In genomic region chr1:191993549-191993948, GRCh38 we compare ENCODE assay signal across 11 cellular contexts.
DNase-seq lines count a peak whose midpoint lies in the region; ATAC-seq and TF ChIP-seq lines count a peak whose summit lies in the region.
"Had no signal": no experiment of that assay in that cellular context is flagged by ENCODE, and none has a peak within 500 bp of the region (broad histone marks: within the 10 kb centered on the region; RNA-seq: fewer than 3 reads in every experiment).

No MANE protein-coding gene starts in this region.

- no peaks in the 10 kb centered on the region for H3K9me3 Mint-ChIP-seq in chondrocyte (ENCODE audit: low read depth)
- H3K9me3 Mint-ChIP-seq: T-helper 1 cell treated with Interleukin-12 subunit alpha and Interleukin-12 subunit beta and Interleukin-4 antibody, amounts not matched to agents 30 μg/mL and 1 μg/mL, for 36 hours had no signal

- no peaks in the 10 kb centered on the region for H3K36me3 Mint-ChIP-seq in chondrocyte (ENCODE audit: low read depth)

- H3K4me3 Mint-ChIP-seq in chondrocyte (ENCODE audit: unreplicated experiment): no peak overlapping the region
- H3K4me3 Mint-ChIP-seq: T-helper 1 cell treated with Interleukin-12 subunit alpha and Interleukin-12 subunit beta and Interleukin-4 antibody, amounts not matched to agents 30 μg/mL and 1 μg/mL, for 36 hours had no signal

- peaks cover 10% of the 10 kb centered on the region for H3K27me3 Mint-ChIP-seq in chondrocyte (ENCODE audit: low read depth)

- TF ChIP-seq CTCF in chondrocyte (IDR thresholded peaks at IDR 0.05): peak; percentile 77

- ATAC-seq in HG03025 (IDR thresholded peaks at IDR 0.05; ENCODE audit: low FRiP score, unreplicated experiment): no peak

- H3K4me1 Mint-ChIP-seq in chondrocyte (ENCODE audit: low read depth): no peaks in the 10 kb centered on the region

- no peak overlapping the region for H3K27ac Mint-ChIP-seq in chondrocyte (ENCODE audit: unreplicated experiment)
- H3K27ac Mint-ChIP-seq: T-helper 1 cell treated with Interleukin-12 subunit alpha and Interleukin-12 subunit beta and Interleukin-4 antibody, amounts not matched to agents 30 μg/mL and 1 μg/mL, for 36 hours had no signal

- DNase-seq in NCI-H748 (lab: John Stamatoyannopoulos, UW; ENCODE audit: unreplicated experiment) (peak; percentile 6), NCI-H748 treated with DMSO at 0.1 percent for 48 hours (lab: John Stamatoyannopoulos, UW) (no peak), NCI-H69 (lab: John Stamatoyannopoulos, UW) (peak; percentile 46), chondrocyte (ENCODE audit: low spot score) (no peak), renal cortical epithelial cell (ENCODE audit: low read depth) (peak; percentile 6), NCI-H2029 (lab: John Stamatoyannopoulos, UW) (no peak), OCI-M2 (lab: John Stamatoyannopoulos, UW; ENCODE audit: unreplicated experiment) (no peak)
- DNase-seq: NCI-H1092, stomach had no signal

Comparison
In these comparisons a context has a peak if more than half of its experiments do, and no peak if none do; other contexts are left out.
1. DNase-seq: peak in NCI-H748 (single experiment), NCI-H69 (single experiment) and renal cortical epithelial cell (single experiment); none in NCI-H748 treated with DMSO at 0.1 percent for 48 hours (single experiment), chondrocyte (single experiment), NCI-H2029 (single experiment) and OCI-M2 (single experiment).